1 cellular context compared by ENCODE assay signal in the genomic region with DNA sequence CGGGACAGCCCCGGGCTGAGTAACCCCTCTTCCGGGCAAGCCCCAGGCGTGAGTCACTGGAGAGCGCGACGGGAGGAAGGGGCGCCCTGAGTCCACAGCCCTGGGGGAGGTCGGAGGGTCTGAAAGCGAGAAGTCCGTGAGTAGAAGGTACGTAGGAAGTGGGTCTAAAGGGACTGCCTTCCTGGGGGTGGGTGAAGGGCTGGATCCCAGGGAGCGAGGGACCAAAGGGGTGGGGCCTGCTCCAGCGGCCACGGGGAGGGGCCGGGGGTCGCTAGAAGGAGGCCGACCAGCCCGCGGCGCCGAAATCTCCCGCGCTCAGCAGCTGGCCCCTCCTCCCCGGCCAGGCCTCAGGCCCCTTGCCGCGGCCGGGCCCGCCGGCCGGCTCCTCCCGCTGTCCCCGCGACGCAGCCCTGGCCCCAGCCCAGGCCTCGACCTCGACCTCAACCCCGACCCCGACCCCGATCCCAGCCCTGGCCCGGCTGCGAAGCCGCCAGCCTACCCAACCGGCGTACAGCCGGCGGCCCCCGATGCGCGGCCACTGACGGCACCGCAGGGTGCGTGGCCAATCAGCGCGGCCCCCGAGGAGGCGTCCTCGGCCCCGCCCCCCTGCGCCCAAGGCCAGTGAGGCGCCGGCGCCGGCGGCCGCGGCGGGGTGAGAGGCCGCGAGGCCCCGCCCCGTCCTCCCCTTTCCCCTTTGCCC.
TF ChIP-seq lines count a peak whose summit lies in the region.

No MANE protein-coding gene starts in this region.

TF ChIP-seq in HepG2, 621 proteins besides CTCF, POLR2A, EP300 and RAD21 (continued from another document and continues in another):
- TF ChIP-seq, protein P1, sequence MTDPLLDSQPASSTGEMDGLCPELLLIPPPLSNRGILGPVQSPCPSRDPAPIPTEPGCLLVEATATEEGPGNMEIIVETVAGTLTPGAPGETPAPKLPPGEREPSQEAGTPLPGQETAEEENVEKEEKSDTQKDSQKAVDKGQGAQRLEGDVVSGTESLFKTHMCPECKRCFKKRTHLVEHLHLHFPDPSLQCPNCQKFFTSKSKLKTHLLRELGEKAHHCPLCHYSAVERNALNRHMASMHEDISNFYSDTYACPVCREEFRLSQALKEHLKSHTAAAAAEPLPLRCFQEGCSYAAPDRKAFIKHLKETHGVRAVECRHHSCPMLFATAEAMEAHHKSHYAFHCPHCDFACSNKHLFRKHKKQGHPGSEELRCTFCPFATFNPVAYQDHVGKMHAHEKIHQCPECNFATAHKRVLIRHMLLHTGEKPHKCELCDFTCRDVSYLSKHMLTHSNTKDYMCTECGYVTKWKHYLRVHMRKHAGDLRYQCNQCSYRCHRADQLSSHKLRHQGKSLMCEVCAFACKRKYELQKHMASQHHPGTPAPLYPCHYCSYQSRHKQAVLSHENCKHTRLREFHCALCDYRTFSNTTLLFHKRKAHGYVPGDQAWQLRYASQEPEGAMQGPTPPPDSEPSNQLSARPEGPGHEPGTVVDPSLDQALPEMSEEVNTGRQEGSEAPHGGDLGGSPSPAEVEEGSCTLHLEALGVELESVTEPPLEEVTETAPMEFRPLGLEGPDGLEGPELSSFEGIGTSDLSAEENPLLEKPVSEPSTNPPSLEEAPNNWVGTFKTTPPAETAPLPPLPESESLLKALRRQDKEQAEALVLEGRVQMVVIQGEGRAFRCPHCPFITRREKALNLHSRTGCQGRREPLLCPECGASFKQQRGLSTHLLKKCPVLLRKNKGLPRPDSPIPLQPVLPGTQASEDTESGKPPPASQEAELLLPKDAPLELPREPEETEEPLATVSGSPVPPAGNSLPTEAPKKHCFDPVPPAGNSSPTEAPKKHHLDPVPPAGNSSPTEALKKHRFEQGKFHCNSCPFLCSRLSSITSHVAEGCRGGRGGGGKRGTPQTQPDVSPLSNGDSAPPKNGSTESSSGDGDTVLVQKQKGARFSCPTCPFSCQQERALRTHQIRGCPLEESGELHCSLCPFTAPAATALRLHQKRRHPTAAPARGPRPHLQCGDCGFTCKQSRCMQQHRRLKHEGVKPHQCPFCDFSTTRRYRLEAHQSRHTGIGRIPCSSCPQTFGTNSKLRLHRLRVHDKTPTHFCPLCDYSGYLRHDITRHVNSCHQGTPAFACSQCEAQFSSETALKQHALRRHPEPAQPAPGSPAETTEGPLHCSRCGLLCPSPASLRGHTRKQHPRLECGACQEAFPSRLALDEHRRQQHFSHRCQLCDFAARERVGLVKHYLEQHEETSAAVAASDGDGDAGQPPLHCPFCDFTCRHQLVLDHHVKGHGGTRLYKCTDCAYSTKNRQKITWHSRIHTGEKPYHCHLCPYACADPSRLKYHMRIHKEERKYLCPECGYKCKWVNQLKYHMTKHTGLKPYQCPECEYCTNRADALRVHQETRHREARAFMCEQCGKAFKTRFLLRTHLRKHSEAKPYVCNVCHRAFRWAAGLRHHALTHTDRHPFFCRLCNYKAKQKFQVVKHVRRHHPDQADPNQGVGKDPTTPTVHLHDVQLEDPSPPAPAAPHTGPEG (CRISPR knock-in tag; IDR thresholded peaks at IDR 0.05) = peak; percentile 71
- peak; percentile 90 for TF ChIP-seq E2F5 (CRISPR knock-in tag; conservative IDR thresholded peaks at IDR 0.05)
- peak; percentile 72; the same call in 1 of the 2 replicates for TF ChIP-seq KLF12 (CRISPR knock-in tag; IDR thresholded peaks at IDR 0.05; ENCODE audit: borderline replicate concordance)
- TF ChIP-seq ELF1 (CRISPR knock-in tag; IDR thresholded peaks at IDR 0.05) = peak; percentile 39; the same call in 1 of the 2 replicates
- TF ChIP-seq ZMYM2 (CRISPR knock-in tag; IDR thresholded peaks at IDR 0.05) = no peak
- TF ChIP-seq ZBTB7A (CRISPR knock-in tag; IDR thresholded peaks at IDR 0.05) = peak; percentile 91; the same call in 1 of the 2 replicates
- TF ChIP-seq E2F2 (CRISPR knock-in tag; IDR thresholded peaks at IDR 0.05; ENCODE audit: borderline replicate concordance) = peak; percentile 83; the same call in 1 of the 2 replicates
- no peak for TF ChIP-seq ELF3 (CRISPR knock-in tag; IDR thresholded peaks at IDR 0.05)
- TF ChIP-seq ZNF781 (CRISPR knock-in tag; IDR thresholded peaks at IDR 0.05; ENCODE audit: borderline replicate concordance, not compliant biosample characterization) = no peak
- peak; percentile 58 for TF ChIP-seq ERF (CRISPR knock-in tag; IDR thresholded peaks at IDR 0.05)
- peak; percentile 63; the same call in 1 of the 2 replicates for TF ChIP-seq SRY (CRISPR knock-in tag; IDR thresholded peaks at IDR 0.05)
- 0 out of 2 replicates have a peak, but pooled peaks have one; percentile 48 for TF ChIP-seq ZNF317 (CRISPR knock-in tag; IDR thresholded peaks at IDR 0.05)
- no peak for TF ChIP-seq NCOA5 (CRISPR knock-in tag; IDR thresholded peaks at IDR 0.05)
- TF ChIP-seq GMEB1 (CRISPR knock-in tag; IDR thresholded peaks at IDR 0.05; ENCODE audit: borderline replicate concordance) = peak; percentile 77
- TF ChIP-seq DR1 (CRISPR knock-in tag; IDR thresholded peaks at IDR 0.05) = 0 out of 2 replicates have a peak, but pooled peaks have one; percentile 19
- TF ChIP-seq CHD4 (IDR thresholded peaks at IDR 0.05; ENCODE audit: borderline replicate concordance, low read length) = no peak
- TF ChIP-seq, protein P2, sequence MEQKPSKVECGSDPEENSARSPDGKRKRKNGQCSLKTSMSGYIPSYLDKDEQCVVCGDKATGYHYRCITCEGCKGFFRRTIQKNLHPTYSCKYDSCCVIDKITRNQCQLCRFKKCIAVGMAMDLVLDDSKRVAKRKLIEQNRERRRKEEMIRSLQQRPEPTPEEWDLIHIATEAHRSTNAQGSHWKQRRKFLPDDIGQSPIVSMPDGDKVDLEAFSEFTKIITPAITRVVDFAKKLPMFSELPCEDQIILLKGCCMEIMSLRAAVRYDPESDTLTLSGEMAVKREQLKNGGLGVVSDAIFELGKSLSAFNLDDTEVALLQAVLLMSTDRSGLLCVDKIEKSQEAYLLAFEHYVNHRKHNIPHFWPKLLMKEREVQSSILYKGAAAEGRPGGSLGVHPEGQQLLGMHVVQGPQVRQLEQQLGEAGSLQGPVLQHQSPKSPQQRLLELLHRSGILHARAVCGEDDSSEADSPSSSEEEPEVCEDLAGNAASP (CRISPR knock-in tag; IDR thresholded peaks at IDR 0.05; ENCODE audit: borderline replicate concordance) = peak; percentile 36; the same call in 1 of the 2 replicates
- TF ChIP-seq SIN3A (IDR thresholded peaks at IDR 0.05; ENCODE audit: borderline replicate concordance, low read depth, low read length) = 0 out of 2 replicates have a peak, but pooled peaks have one; percentile 35
- no peak for TF ChIP-seq CEBPZ (IDR thresholded peaks at IDR 0.05; ENCODE audit: low read length)
- TF ChIP-seq ZNF768 (CRISPR knock-in tag; IDR thresholded peaks at IDR 0.05) = 0 out of 2 replicates have a peak, but pooled peaks have one; percentile 42
- TF ChIP-seq ZNF605 (CRISPR knock-in tag; IDR thresholded peaks at IDR 0.05) = 0 out of 2 replicates have a peak, but pooled peaks have one; percentile 29
- TF ChIP-seq, protein P3, sequence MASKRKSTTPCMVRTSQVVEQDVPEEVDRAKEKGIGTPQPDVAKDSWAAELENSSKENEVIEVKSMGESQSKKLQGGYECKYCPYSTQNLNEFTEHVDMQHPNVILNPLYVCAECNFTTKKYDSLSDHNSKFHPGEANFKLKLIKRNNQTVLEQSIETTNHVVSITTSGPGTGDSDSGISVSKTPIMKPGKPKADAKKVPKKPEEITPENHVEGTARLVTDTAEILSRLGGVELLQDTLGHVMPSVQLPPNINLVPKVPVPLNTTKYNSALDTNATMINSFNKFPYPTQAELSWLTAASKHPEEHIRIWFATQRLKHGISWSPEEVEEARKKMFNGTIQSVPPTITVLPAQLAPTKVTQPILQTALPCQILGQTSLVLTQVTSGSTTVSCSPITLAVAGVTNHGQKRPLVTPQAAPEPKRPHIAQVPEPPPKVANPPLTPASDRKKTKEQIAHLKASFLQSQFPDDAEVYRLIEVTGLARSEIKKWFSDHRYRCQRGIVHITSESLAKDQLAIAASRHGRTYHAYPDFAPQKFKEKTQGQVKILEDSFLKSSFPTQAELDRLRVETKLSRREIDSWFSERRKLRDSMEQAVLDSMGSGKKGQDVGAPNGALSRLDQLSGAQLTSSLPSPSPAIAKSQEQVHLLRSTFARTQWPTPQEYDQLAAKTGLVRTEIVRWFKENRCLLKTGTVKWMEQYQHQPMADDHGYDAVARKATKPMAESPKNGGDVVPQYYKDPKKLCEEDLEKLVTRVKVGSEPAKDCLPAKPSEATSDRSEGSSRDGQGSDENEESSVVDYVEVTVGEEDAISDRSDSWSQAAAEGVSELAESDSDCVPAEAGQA (IDR thresholded peaks at IDR 0.05; ENCODE audit: low read depth) = no peak
- TF ChIP-seq, protein P3 (CRISPR knock-in tag; IDR thresholded peaks at IDR 0.05; ENCODE audit: borderline replicate concordance) = no peak
- TF ChIP-seq RBFOX2 (IDR thresholded peaks at IDR 0.05; ENCODE audit: low read depth, low read length) = peak; percentile 69
